1 cellular context compared by ENCODE assay signal in genomic region chr15:41603941-41604660, GRCh38.
A peak's percentile ranks its signal among the peaks of the same experiment; 100 is the strongest.
TF ChIP-seq lines count a peak whose summit lies in the region.

No MANE protein-coding gene starts in this region.

TF ChIP-seq in SK-N-SH, 30 proteins besides CTCF, POLR2A, EP300 and RAD21 (continued from another document):
- TF ChIP-seq, protein P1, sequence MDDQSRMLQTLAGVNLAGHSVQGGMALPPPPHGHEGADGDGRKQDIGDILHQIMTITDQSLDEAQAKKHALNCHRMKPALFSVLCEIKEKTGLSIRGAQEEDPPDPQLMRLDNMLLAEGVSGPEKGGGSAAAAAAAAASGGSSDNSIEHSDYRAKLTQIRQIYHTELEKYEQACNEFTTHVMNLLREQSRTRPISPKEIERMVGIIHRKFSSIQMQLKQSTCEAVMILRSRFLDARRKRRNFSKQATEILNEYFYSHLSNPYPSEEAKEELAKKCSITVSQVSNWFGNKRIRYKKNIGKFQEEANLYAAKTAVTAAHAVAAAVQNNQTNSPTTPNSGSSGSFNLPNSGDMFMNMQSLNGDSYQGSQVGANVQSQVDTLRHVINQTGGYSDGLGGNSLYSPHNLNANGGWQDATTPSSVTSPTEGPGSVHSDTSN (IDR thresholded peaks at IDR 0.05): no peak
- TF ChIP-seq YY1 (IDR thresholded peaks at IDR 0.05; ENCODE audit: low read depth) (no peak), TCF12 (IDR thresholded peaks at IDR 0.05) (peak; percentile 24; the same call in 1 of the 2 replicates), SMC3 (IDR thresholded peaks at IDR 0.05; ENCODE audit: low read depth, low read length) (peak; percentile 85), FOXM1 (IDR thresholded peaks at IDR 0.05; ENCODE audit: low read depth) (no peak), USF2 (IDR thresholded peaks at IDR 0.05; ENCODE audit: borderline replicate concordance, low read depth, low read length) (no peak), MXI1 (IDR thresholded peaks at IDR 0.05; ENCODE audit: low read depth, low read length) (peak; percentile 73)
- TF ChIP-seq, protein P2, sequence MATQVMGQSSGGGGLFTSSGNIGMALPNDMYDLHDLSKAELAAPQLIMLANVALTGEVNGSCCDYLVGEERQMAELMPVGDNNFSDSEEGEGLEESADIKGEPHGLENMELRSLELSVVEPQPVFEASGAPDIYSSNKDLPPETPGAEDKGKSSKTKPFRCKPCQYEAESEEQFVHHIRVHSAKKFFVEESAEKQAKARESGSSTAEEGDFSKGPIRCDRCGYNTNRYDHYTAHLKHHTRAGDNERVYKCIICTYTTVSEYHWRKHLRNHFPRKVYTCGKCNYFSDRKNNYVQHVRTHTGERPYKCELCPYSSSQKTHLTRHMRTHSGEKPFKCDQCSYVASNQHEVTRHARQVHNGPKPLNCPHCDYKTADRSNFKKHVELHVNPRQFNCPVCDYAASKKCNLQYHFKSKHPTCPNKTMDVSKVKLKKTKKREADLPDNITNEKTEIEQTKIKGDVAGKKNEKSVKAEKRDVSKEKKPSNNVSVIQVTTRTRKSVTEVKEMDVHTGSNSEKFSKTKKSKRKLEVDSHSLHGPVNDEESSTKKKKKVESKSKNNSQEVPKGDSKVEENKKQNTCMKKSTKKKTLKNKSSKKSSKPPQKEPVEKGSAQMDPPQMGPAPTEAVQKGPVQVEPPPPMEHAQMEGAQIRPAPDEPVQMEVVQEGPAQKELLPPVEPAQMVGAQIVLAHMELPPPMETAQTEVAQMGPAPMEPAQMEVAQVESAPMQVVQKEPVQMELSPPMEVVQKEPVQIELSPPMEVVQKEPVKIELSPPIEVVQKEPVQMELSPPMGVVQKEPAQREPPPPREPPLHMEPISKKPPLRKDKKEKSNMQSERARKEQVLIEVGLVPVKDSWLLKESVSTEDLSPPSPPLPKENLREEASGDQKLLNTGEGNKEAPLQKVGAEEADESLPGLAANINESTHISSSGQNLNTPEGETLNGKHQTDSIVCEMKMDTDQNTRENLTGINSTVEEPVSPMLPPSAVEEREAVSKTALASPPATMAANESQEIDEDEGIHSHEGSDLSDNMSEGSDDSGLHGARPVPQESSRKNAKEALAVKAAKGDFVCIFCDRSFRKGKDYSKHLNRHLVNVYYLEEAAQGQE (IDR thresholded peaks at IDR 0.05; ENCODE audit: low read depth, low read length): no peak
TF ChIP-seq in SK-N-SH: peak in this region for 7.
